8 cellular contexts compared by ENCODE assay signal in the genomic region with DNA sequence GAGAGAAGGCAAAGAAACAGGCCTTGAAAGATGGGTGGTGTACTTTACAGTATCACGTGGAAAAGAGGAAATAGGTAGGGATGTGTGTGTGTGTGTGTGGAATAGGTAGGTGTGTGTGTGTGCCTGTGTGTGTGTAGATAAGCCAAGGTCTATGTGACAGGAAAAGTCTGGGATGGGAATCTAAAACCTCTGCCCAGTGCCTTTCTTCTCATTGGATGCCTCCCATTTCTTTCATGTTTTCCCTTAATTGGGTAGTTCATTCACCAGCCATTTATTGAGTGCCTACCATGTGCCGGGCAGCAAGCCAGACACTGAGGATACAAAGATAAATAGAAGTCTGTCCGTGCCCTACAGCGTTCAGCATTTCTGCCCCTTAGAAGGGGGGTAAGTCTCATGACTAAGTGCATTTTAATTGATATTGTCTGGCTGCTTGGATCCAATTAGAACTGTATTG. TPM values are rescaled to one million over a fixed set of nuclear protein-coding genes. Genes with fewer than 3 reads are reported as not detected.
A peak's percentile ranks its signal among the peaks of the same experiment; 100 is the strongest.
DNase-seq lines count a peak whose midpoint lies in the region; FAIRE-seq and TF ChIP-seq lines count a peak whose summit lies in the region.

No MANE protein-coding gene starts in this region.

- no peaks in the 10 kb centered on the region for H3K9me3 Mint-ChIP-seq in activated naive CD4-positive, alpha-beta T cell treated with anti-CD3 and anti-CD28 coated beads, Interleukin-2, amount 10 ng/mL, durations not matched to agents 7 days and 5 days

- no peaks in the 10 kb centered on the region for H3K9me3 ChIP-seq in keratinocyte (ENCODE audit: control insufficient read depth, low read depth, low read length)
- H3K9me3 ChIP-seq in stomach smooth muscle (ENCODE audit: control insufficient read depth in 2 of 2, low read length in 2 of 2), result no peaks in the 10 kb centered on the region

- H3K4me1 ChIP-seq in keratinocyte (ENCODE audit: control insufficient read depth, extremely low read depth, insufficient read depth, low read length) (peaks cover 13% of the 10 kb centered on the region), stomach smooth muscle (ENCODE audit: control insufficient read depth, insufficient read depth, low read length) (peaks cover 20% of the 10 kb centered on the region)

- peak overlapping the region; percentile 91 for H3K9ac ChIP-seq in keratinocyte (ENCODE audit: control insufficient read depth, extremely low read depth, insufficient read depth, low read length)
- peak overlapping the region; percentile 78 to 98 for H3K9ac ChIP-seq in stomach smooth muscle (ENCODE audit: low read length in 2 of 2)

- H3K79me2 ChIP-seq in keratinocyte (ENCODE audit: control insufficient read depth, insufficient read depth, low read length), result peaks cover 52% of the 10 kb centered on the region

- dilution Hi-C loops in keratinocyte (cut with MboI; ENCODE audit: extremely low pct_ligation_motif_present, low sequenced_read_pairs), result no loop called here

- DNase-seq in activated naive CD4-positive, alpha-beta T cell treated with anti-CD3 and anti-CD28 coated beads, Interleukin-2, amount 10 ng/mL, durations not matched to agents 7 days and 5 days, result no peak
- DNase-seq in activated naive CD4-positive, alpha-beta T cell (lab: John Stamatoyannopoulos, UW), result no peak
- DNase-seq in amniotic epithelial cell (ENCODE audit: low read depth) (peak; percentile 24), keratinocyte (ENCODE audit: low read depth, low spot score) (no peak), DMS114 treated with DMSO at 0.1 percent for 48 hours (lab: John Stamatoyannopoulos, UW; ENCODE audit: unreplicated experiment) (no peak), COR-L47 (lab: John Stamatoyannopoulos, UW) (no peak), iPS-NIHi7 (ENCODE audit: extremely low spot score) (no peak)

- H2AFZ ChIP-seq in keratinocyte (ENCODE audit: control insufficient read depth, low read length), result no peak overlapping the region

- peaks cover 30% of the 10 kb centered on the region for H3K4me1 Mint-ChIP-seq in activated naive CD4-positive, alpha-beta T cell treated with anti-CD3 and anti-CD28 coated beads, Interleukin-2, amount 10 ng/mL, durations not matched to agents 7 days and 5 days

- H3K4me3 ChIP-seq in keratinocyte (ENCODE audit: control insufficient read depth in 2 of 3, extremely low read depth in 1 of 3, insufficient read depth in 2 of 3, low read depth in 1 of 3, low read length in 3 of 3) (peak overlapping the region; percentile 71 to 91 (median 76)), stomach smooth muscle (ENCODE audit: low read length in 2 of 2) (peak overlapping the region; percentile 75 to 99)

- CTCF ChIA-PET in activated naive CD4-positive, alpha-beta T cell treated with anti-CD3 and anti-CD28 coated beads, Interleukin-2, amount 10 ng/mL, durations not matched to agents 7 days and 5 days (lab: Charles Lee), result interaction anchor here (1.4 to 1.9 kb wide), 2 partner anchors 11 to 48 kb away, joined by 4 to 22 read pairs; a partner anchor contains a TSS

- no peaks in the 10 kb centered on the region for H3K27me3 Mint-ChIP-seq in activated naive CD4-positive, alpha-beta T cell treated with anti-CD3 and anti-CD28 coated beads, Interleukin-2, amount 10 ng/mL, durations not matched to agents 7 days and 5 days

- FAIRE-seq in keratinocyte (lab: Jason Lieb, UNC), result no peak

- peak overlapping the region; percentile 92 for H3K27ac Mint-ChIP-seq in activated naive CD4-positive, alpha-beta T cell treated with anti-CD3 and anti-CD28 coated beads, Interleukin-2, amount 10 ng/mL, durations not matched to agents 7 days and 5 days

- H3K36me3 ChIP-seq in keratinocyte (ENCODE audit: control insufficient read depth in 2 of 2, extremely low read depth in 1 of 2, insufficient read depth in 2 of 2, low read length in 2 of 2) (peaks cover 4% of the 10 kb centered on the region in 2 experiments), stomach smooth muscle (ENCODE audit: control insufficient read depth in 2 of 2, insufficient read depth in 2 of 2, low read length in 2 of 2) (peaks cover 0 to 7% of the 10 kb centered on the region in 2 donors)

- peak overlapping the region; percentile 92 for H3K4me2 ChIP-seq in keratinocyte (ENCODE audit: control insufficient read depth, extremely low read depth, insufficient read depth, low read depth, low read length)

- peaks cover 9% of the 10 kb centered on the region for H3K36me3 Mint-ChIP-seq in activated naive CD4-positive, alpha-beta T cell treated with anti-CD3 and anti-CD28 coated beads, Interleukin-2, amount 10 ng/mL, durations not matched to agents 7 days and 5 days

- H4K20me1 ChIP-seq in keratinocyte (ENCODE audit: control insufficient read depth, extremely low read depth, insufficient read depth, low read length), result no peaks in the 10 kb centered on the region

- no peak for TF ChIP-seq CTCF in keratinocyte (optimal IDR thresholded peaks at IDR 0.05 in 1 of 3, IDR thresholded peaks at IDR 0.05 in 1 of 3, conservative IDR thresholded peaks at IDR 0.05 in 1 of 3; ENCODE audit: extremely low read depth in 1 of 3, insufficient read depth in 2 of 3, low read length in 3 of 3)

- H3K27ac ChIP-seq in keratinocyte (ENCODE audit: control insufficient read depth, insufficient read depth, low read length) (peak overlapping the region; percentile 63), stomach smooth muscle (ENCODE audit: low read length) (no peak overlapping the region)

- peaks cover 2% of the 10 kb centered on the region for H3K9me1 ChIP-seq in keratinocyte (ENCODE audit: control insufficient read depth, extremely low read depth, insufficient read depth, low read length)

- H3K27me3 ChIP-seq in keratinocyte (ENCODE audit: control insufficient read depth, extremely low read depth, insufficient read depth, low read length) (no peaks in the 10 kb centered on the region), stomach smooth muscle (ENCODE audit: control insufficient read depth in 1 of 2, insufficient read depth in 2 of 2, low read length in 2 of 2) (no peaks in the 10 kb centered on the region)

- H3K4me3 Mint-ChIP-seq in activated naive CD4-positive, alpha-beta T cell treated with anti-CD3 and anti-CD28 coated beads, Interleukin-2, amount 10 ng/mL, durations not matched to agents 7 days and 5 days, result peak overlapping the region; percentile 89

RNA-seq across cellular contexts. Expression of a gene that starts 1.0 kb away (rescaled TPM):
- polyA plus RNA-seq in keratinocyte, result 29.1 to 32.4 TPM (median 31.1 TPM) in 3 replicates
- 16.3 TPM for polyA plus RNA-seq in keratinocyte (2011; ENCODE audit: low read depth)
- 36.1 and 42.7 TPM in 2 replicates for polyA plus RNA-seq in keratinocyte (2011; cell fraction: cytosol; rRNA removed)
- 26.5 and 29.4 TPM in 2 replicates for polyA plus RNA-seq in keratinocyte (2011; cell fraction: nucleus; rRNA removed)
- polyA plus RNA-seq in keratinocyte (2012; ENCODE audit: low replicate concordance), result 32.5 and 33.6 TPM in 2 replicates
- 28.4 to 49.4 TPM (median 35.9 TPM) in 3 replicates for polyA minus RNA-seq in keratinocyte
- 29.2 TPM for polyA minus RNA-seq in keratinocyte (2011; cell fraction: cytosol; rRNA and poly(A)+ RNA removed)
- polyA minus RNA-seq in keratinocyte (2011; cell fraction: nucleus; rRNA and poly(A)+ RNA removed), result 6.3 and 6.9 TPM in 2 replicates

RNA-seq across cellular contexts. Expression of a gene that starts 31.9 kb away (rescaled TPM):
- polyA plus RNA-seq in keratinocyte, result 17.3 to 30.2 TPM (median 21.4 TPM) in 3 replicates
- polyA plus RNA-seq in keratinocyte (2011; ENCODE audit: low read depth), result 13.3 TPM
- polyA plus RNA-seq in keratinocyte (2011; cell fraction: cytosol; rRNA removed), result 13.4 and 25.3 TPM in 2 replicates
- polyA plus RNA-seq in keratinocyte (2011; cell fraction: nucleus; rRNA removed), result 44.0 and 48.8 TPM in 2 replicates
- 34.4 and 36.0 TPM in 2 replicates for polyA plus RNA-seq in keratinocyte (2012; ENCODE audit: low replicate concordance)
- 31.8 to 73.8 TPM (median 32.6 TPM) in 3 replicates for polyA minus RNA-seq in keratinocyte
- polyA minus RNA-seq in keratinocyte (2011; cell fraction: cytosol; rRNA and poly(A)+ RNA removed), result 48.5 TPM
- polyA minus RNA-seq in keratinocyte (2011; cell fraction: nucleus; rRNA and poly(A)+ RNA removed), result 54.5 and 59.6 TPM in 2 replicates

RNA-seq across cellular contexts. Expression of a gene that starts 48.4 kb away (rescaled TPM):
- polyA plus RNA-seq in keratinocyte, result 15.9 to 39.7 TPM (median 25.9 TPM) in 3 replicates
- 11.3 TPM for polyA plus RNA-seq in keratinocyte (2011; ENCODE audit: low read depth)
- 15.2 and 27.3 TPM in 2 replicates for polyA plus RNA-seq in keratinocyte (2011; cell fraction: cytosol; rRNA removed)
- 32.0 and 44.1 TPM in 2 replicates for polyA plus RNA-seq in keratinocyte (2011; cell fraction: nucleus; rRNA removed)
- polyA plus RNA-seq in keratinocyte (2012; ENCODE audit: low replicate concordance), result 12.0 and 23.8 TPM in 2 replicates
- polyA minus RNA-seq in keratinocyte, result 10.1 to 38.8 TPM (median 35.6 TPM) in 3 replicates
- polyA minus RNA-seq in keratinocyte (2011; cell fraction: cytosol; rRNA and poly(A)+ RNA removed), result 57.9 TPM
- 35.7 and 36.8 TPM in 2 replicates for polyA minus RNA-seq in keratinocyte (2011; cell fraction: nucleus; rRNA and poly(A)+ RNA removed)

RNA-seq across cellular contexts. Expression of a gene that starts 49.6 kb away (rescaled TPM):
- polyA plus RNA-seq in keratinocyte, result 32.6 to 39.8 TPM (median 33.4 TPM) in 3 replicates
- 9.3 TPM for polyA plus RNA-seq in keratinocyte (2011; ENCODE audit: low read depth)
- 20.0 and 33.2 TPM in 2 replicates for polyA plus RNA-seq in keratinocyte (2011; cell fraction: cytosol; rRNA removed)
- polyA plus RNA-seq in keratinocyte (2011; cell fraction: nucleus; rRNA removed), result 62.1 and 78.2 TPM in 2 replicates
- 30.5 and 33.2 TPM in 2 replicates for polyA plus RNA-seq in keratinocyte (2012; ENCODE audit: low replicate concordance)
- 24.2 to 32.6 TPM (median 31.0 TPM) in 3 replicates for polyA minus RNA-seq in keratinocyte
- polyA minus RNA-seq in keratinocyte (2011; cell fraction: cytosol; rRNA and poly(A)+ RNA removed), result 33.8 TPM
- polyA minus RNA-seq in keratinocyte (2011; cell fraction: nucleus; rRNA and poly(A)+ RNA removed), result 18.9 and 26.2 TPM in 2 replicates

RNA-seq across cellular contexts. Expression of a gene that starts 50.0 kb away (rescaled TPM):
- 15.5 to 25.8 TPM (median 17.2 TPM) in 3 replicates for polyA plus RNA-seq in keratinocyte
- polyA plus RNA-seq in keratinocyte (2011; ENCODE audit: low read depth), result 12.6 TPM
- 12.7 and 14.5 TPM in 2 replicates for polyA plus RNA-seq in keratinocyte (2011; cell fraction: cytosol; rRNA removed)
- 13.6 and 14.5 TPM in 2 replicates for polyA plus RNA-seq in keratinocyte (2011; cell fraction: nucleus; rRNA removed)
- polyA plus RNA-seq in keratinocyte (2012; ENCODE audit: low replicate concordance), result 17.4 and 26.2 TPM in 2 replicates
- 17.7 to 27.2 TPM (median 22.5 TPM) in 3 replicates for polyA minus RNA-seq in keratinocyte
- polyA minus RNA-seq in keratinocyte (2011; cell fraction: cytosol; rRNA and poly(A)+ RNA removed), result 13.8 TPM
- polyA minus RNA-seq in keratinocyte (2011; cell fraction: nucleus; rRNA and poly(A)+ RNA removed), result 9.0 and 10.5 TPM in 2 replicates
